ENCODE assay signal across 21 cellular contexts in genomic region chr12:69687390-69687789, GRCh38. TPM values are rescaled to one million over a fixed set of nuclear protein-coding genes. Genes with fewer than 3 reads are reported as not detected.
DNase-seq lines count a peak whose midpoint lies in the region; ATAC-seq and TF ChIP-seq lines count a peak whose summit lies in the region.
"Had no signal": no experiment of that assay in that cellular context is flagged by ENCODE, and none has a peak within 500 bp of the region (broad histone marks: within the 10 kb centered on the region; RNA-seq: fewer than 3 reads in every experiment).

No MANE protein-coding gene starts in this region.

- H3K4me3 Mint-ChIP-seq in Caco-2 (ENCODE audit: unreplicated experiment) (peak overlapping the region; percentile 36), neural progenitor cell (no peak overlapping the region)

- H3F3A ChIP-seq in PC-3 (ENCODE audit: low read length, unreplicated experiment) (peaks cover 9% of the 10 kb centered on the region), neural progenitor cell (ENCODE audit: low read depth) (peaks cover 50% of the 10 kb centered on the region)

- no TSS peak for BruUV-seq in Caco-2 (replicated peaks; lab: Mats Ljungman, UMichigan)
- BruUV-seq in PC-3 (replicated peaks; lab: Mats Ljungman, UMichigan), result no TSS peak

- no peaks in the 10 kb centered on the region for H3K9me2 ChIP-seq in PC-3 (replicated peaks; ENCODE audit: low read length)

- no peak for DNase-seq in Caco-2
- no peak for DNase-seq in PC-3
- DNase-seq in fibroblast of peridontal ligament (ENCODE audit: extremely low read depth), result peak; percentile 39
- DNase-seq in neural progenitor cell (ENCODE audit: low spot score), result no peak
- no peak for DNase-seq in heart left ventricle
- no peak for DNase-seq in DMS53 (lab: John Stamatoyannopoulos, UW)
- DNase-seq in kidney glomerular epithelial cell (lab: John Stamatoyannopoulos, UW), result no peak
- no peak for DNase-seq in activated CD4-positive, alpha-beta T cell treated with anti-CD3 and anti-CD28 coated beads for 1 hour
- DNase-seq: activated gamma-delta T cell; effector CD4-positive, alpha-beta T cell; H7; NCI-H1092; NCI-H2029 treated with DMSO at 0.1 percent for 48 hours; NCI-H345; NCI-H82; OCI-M1; SIG-M5; upper lobe of left lung had no signal

- intact Hi-C loops in Caco-2 (cut with micrococcal nuclease; ENCODE audit: unreplicated experiment), result no loop called here
- intact Hi-C loops in PC-3 (cut with micrococcal nuclease), result no loop called here
- intact Hi-C loops in heart left ventricle (cut with DNase I), result no loop called here

- H2AFZ ChIP-seq in PC-3 (ENCODE audit: low read length), result no peak overlapping the region
- H2AFZ ChIP-seq in neural progenitor cell (replicated peaks), result no peak overlapping the region

- H3K36me3 Mint-ChIP-seq in Caco-2 (ENCODE audit: insufficient read depth, unreplicated experiment), result no peaks in the 10 kb centered on the region
- H3K36me3 Mint-ChIP-seq in neural progenitor cell, result no peaks in the 10 kb centered on the region

- H3K79me2 ChIP-seq in PC-3 (ENCODE audit: low read length) (no peaks in the 10 kb centered on the region), neural progenitor cell (ENCODE audit: low read depth) (no peaks in the 10 kb centered on the region)

- TF ChIP-seq CTCF in Caco-2 (IDR thresholded peaks at IDR 0.05; ENCODE audit: insufficient read depth in 1 of 2, low read depth in 1 of 2, low read length in 1 of 2, severe bottlenecking in 1 of 2, unreplicated experiment in 1 of 2) (no peak), PC-3 (conservative IDR thresholded peaks at IDR 0.05; ENCODE audit: low read depth, low read length) (no peak), neural progenitor cell (IDR thresholded peaks at IDR 0.05) (no peak), heart left ventricle (IDR thresholded peaks at IDR 0.05) (no peak)

- H3K27me3 Mint-ChIP-seq in Caco-2 (ENCODE audit: insufficient read depth, unreplicated experiment) (no peaks in the 10 kb centered on the region), neural progenitor cell (ENCODE audit: insufficient read depth, low read depth) (peaks cover 7% of the 10 kb centered on the region)

- CTCF ChIA-PET in Caco-2 (lab: Charles Lee) (no interaction called here), PC-3 (lab: Charles Lee) (interaction anchor here (0.6 kb wide), 1 partner anchor 23 kb away, joined by 3 read pairs; no protein-coding TSS in a partner anchor)

- no peaks in the 10 kb centered on the region for H4K20me1 ChIP-seq in PC-3 (ENCODE audit: low read length)
- H4K20me1 ChIP-seq in neural progenitor cell (ENCODE audit: low read depth), result no peaks in the 10 kb centered on the region
- H4K20me1 ChIP-seq: BLaER1 treated with 17β-estradiol and CSF1 and Interleukin-3, amounts not matched to agents 10 nM and 100 nM had no signal

- H3K27ac Mint-ChIP-seq in Caco-2 (ENCODE audit: unreplicated experiment) (peak overlapping the region; percentile 76), neural progenitor cell (peak overlapping the region; percentile 84)

- peaks cover 23% of the 10 kb centered on the region for H3K4me1 Mint-ChIP-seq in Caco-2 (ENCODE audit: low read depth, unreplicated experiment)
- H3K4me1 Mint-ChIP-seq in neural progenitor cell, result peaks cover 42% of the 10 kb centered on the region

- H3K9me3 ChIP-seq in Caco-2 (no peaks in the 10 kb centered on the region), PC-3 (ENCODE audit: low read length) (no peaks in the 10 kb centered on the region), neural progenitor cell (ENCODE audit: low read depth) (no peaks in the 10 kb centered on the region), heart left ventricle (no peaks in the 10 kb centered on the region)
- H3K9me3 ChIP-seq: BLaER1 treated with 17β-estradiol and CSF1 and Interleukin-3, amounts not matched to agents 10 nM and 100 nM; prostate gland; upper lobe of left lung had no signal

- WGBS in heart left ventricle, 4 donors, result 66 to 92% (median 75%) methylated on average over 4 of the region's 4 CpGs

- H3K9ac ChIP-seq in PC-3 (ENCODE audit: low read length), result no peak overlapping the region
- H3K9ac ChIP-seq in neural progenitor cell, result no peak overlapping the region
- H3K9ac ChIP-seq: BLaER1 treated with 17β-estradiol and CSF1 and Interleukin-3, amounts not matched to agents 10 nM and 100 nM had no signal

- H3K4me3 ChIP-seq in Caco-2 (ENCODE audit: low read depth, low read length) (no peak overlapping the region), PC-3 (ENCODE audit: low read length) (no peak overlapping the region), neural progenitor cell (no peak overlapping the region), heart left ventricle (no peak overlapping the region)
- H3K4me3 ChIP-seq: BLaER1 treated with 17β-estradiol and CSF1 and Interleukin-3, amounts not matched to agents 10 nM and 100 nM; lung; prostate gland; upper lobe of left lung had no signal

- no peak for TF ChIP-seq POLR2A in heart left ventricle (IDR thresholded peaks at IDR 0.05)

- H3K36me3 ChIP-seq in Caco-2 (ENCODE audit: control insufficient read depth, insufficient read depth, low read length), result no peaks in the 10 kb centered on the region
- no peaks in the 10 kb centered on the region for H3K36me3 ChIP-seq in PC-3 (ENCODE audit: low read depth, low read length)
- no peaks in the 10 kb centered on the region for H3K36me3 ChIP-seq in neural progenitor cell
- no peaks in the 10 kb centered on the region for H3K36me3 ChIP-seq in heart left ventricle
- H3K36me3 ChIP-seq: BLaER1 treated with 17β-estradiol and CSF1 and Interleukin-3, amounts not matched to agents 10 nM and 100 nM; prostate gland; upper lobe of left lung had no signal

- H3K27me3 ChIP-seq in Caco-2 (replicated peaks; ENCODE audit: control insufficient read depth, insufficient read depth, low read length), result no peaks in the 10 kb centered on the region
- no peaks in the 10 kb centered on the region for H3K27me3 ChIP-seq in PC-3 (ENCODE audit: low read length)
- no peaks in the 10 kb centered on the region for H3K27me3 ChIP-seq in neural progenitor cell
- no peaks in the 10 kb centered on the region for H3K27me3 ChIP-seq in heart left ventricle
- H3K27me3 ChIP-seq: BLaER1 treated with 17β-estradiol and CSF1 and Interleukin-3, amounts not matched to agents 10 nM and 100 nM; upper lobe of left lung had no signal

- peak overlapping the region; percentile 85 for H3K27ac ChIP-seq in PC-3 (ENCODE audit: low read length)
- H3K27ac ChIP-seq in neural progenitor cell, result no peak overlapping the region
- no peak overlapping the region for H3K27ac ChIP-seq in heart left ventricle
- H3K27ac ChIP-seq: BLaER1 treated with 17β-estradiol and CSF1 and Interleukin-3, amounts not matched to agents 10 nM and 100 nM; prostate gland; upper lobe of left lung had no signal

- ATAC-seq in PC-3 (no peak), heart left ventricle (no peak)

- no peaks in the 10 kb centered on the region for H3K9me3 Mint-ChIP-seq in Caco-2 (ENCODE audit: unreplicated experiment)
- no peaks in the 10 kb centered on the region for H3K9me3 Mint-ChIP-seq in neural progenitor cell

- H3K4me1 ChIP-seq in Caco-2, result peaks cover 31% of the 10 kb centered on the region
- H3K4me1 ChIP-seq in PC-3 (ENCODE audit: insufficient read depth, low read length), result peaks cover 47% of the 10 kb centered on the region
- H3K4me1 ChIP-seq in neural progenitor cell, result peaks cover 53% of the 10 kb centered on the region
- peaks cover 0 to 12% (median 6%) of the 10 kb centered on the region in 12 donors for H3K4me1 ChIP-seq in heart left ventricle

- peak overlapping the region; percentile 68; the same call in 1 of the 2 replicates for H3K4me2 ChIP-seq in PC-3 (ENCODE audit: low read length)
- no peak overlapping the region for H3K4me2 ChIP-seq in neural progenitor cell
- H3K4me2 ChIP-seq: BLaER1 treated with 17β-estradiol and CSF1 and Interleukin-3, amounts not matched to agents 10 nM and 100 nM had no signal

- POLR2A ChIA-PET in Caco-2 (lab: Charles Lee), result no interaction called here
- POLR2A ChIA-PET in PC-3 (lab: Charles Lee; ENCODE audit: unreplicated experiment), result no interaction called here

RNA-seq across cellular contexts. Expression of gene BEST3, which starts 11.7 kb away (rescaled TPM):
- 1.3 and 1.5 TPM in 2 replicates for total RNA-seq in Caco-2 (2022)
- 0.55 TPM in 1 of 2 replicates, not detected in the other for total RNA-seq in PC-3 (2014; rRNA removed)
- not detected in 2 replicates for total RNA-seq in neural progenitor cell (ENCODE audit: low replicate concordance)
- total RNA-seq in heart left ventricle, result 1 to 10 TPM in 1 of 9 donors, under 1 TPM in 6, not detected in 2; 0.16 to 5.3 (median 0.43) TPM
- polyA plus RNA-seq in heart left ventricle, result under 1 TPM; 0.15 to 0.89 TPM
- total RNA-seq: H7, upper lobe of left lung had no signal

RNA-seq across cellular contexts. Expression of gene RAB3IP, which starts 51.3 kb away (rescaled TPM):
- total RNA-seq in Caco-2 (2022) (70.8 and 82.5 TPM in 2 replicates), PC-3 (2014; rRNA removed) (22.2 and 28.6 TPM in 2 replicates), neural progenitor cell (ENCODE audit: low replicate concordance) (54.3 and 111 TPM in 2 replicates), heart left ventricle (10 to 100 TPM; 21.8 to 37.5 (median 32.8) TPM)
- polyA plus RNA-seq in heart left ventricle, result 10 to 100 TPM; 19.7 to 29.0 TPM
